In genomic region chr22:22784249-22785039, GRCh38 we compare ENCODE assay signal across 22 cellular contexts.
"Had no signal": no experiment of that assay in that cellular context is flagged by ENCODE, and none has a peak within 500 bp of the region (broad histone marks: within the 10 kb centered on the region; RNA-seq: fewer than 3 reads in every experiment).

No MANE protein-coding gene starts in this region.

- H3K27ac Mint-ChIP-seq: activated B cell treated with CpG ODN at 0.5 μM for 24 hours; activated CD4-positive, alpha-beta T cell treated with anti-CD3 and anti-CD28 coated beads for 36 hours; activated naive CD4-positive, alpha-beta T cell treated with anti-CD3 and anti-CD28 coated beads, Interleukin-2, amount 50 U/mL, for 72 hours; activated T-cell treated with anti-CD3 and anti-CD28 coated beads, Interleukin-2, amount 50 U/mL, for 24 hours; activated T-helper 17 cell treated with anti-CD3 and anti-CD28 coated beads, Interleukin-2, amount 50 U/mL, for 72 hours; stimulated activated naive B cell treated with anti-CD40 and anti-IgM and Interleukin-4, amounts not matched to agents 10 μg/mL and 1 μg/mL and 100 μg/mL, for 72 hours had no signal

- H3K36me3 Mint-ChIP-seq: activated naive CD4-positive, alpha-beta T cell treated with anti-CD3 and anti-CD28 coated beads, Interleukin-2, amount 50 U/mL, for 72 hours; stimulated activated naive B cell treated with anti-CD40 and anti-IgM and Interleukin-4, amounts not matched to agents 10 μg/mL and 1 μg/mL and 100 μg/mL, for 72 hours had no signal

- H3K4me3 Mint-ChIP-seq: activated B cell treated with CpG ODN at 0.5 μM for 24 hours; activated CD4-positive, alpha-beta T cell treated with anti-CD3 and anti-CD28 coated beads for 36 hours; activated T-cell treated with anti-CD3 and anti-CD28 coated beads, Interleukin-2, amount 50 U/mL, for 24 hours; activated T-helper 17 cell treated with anti-CD3 and anti-CD28 coated beads, Interleukin-2, amount 50 U/mL, for 72 hours; stimulated activated naive B cell treated with anti-CD40 and anti-IgM and Interleukin-4, amounts not matched to agents 10 μg/mL and 1 μg/mL and 100 μg/mL, for 72 hours had no signal

- DNase-seq: activated B cell treated with CpG ODN at 0.5 μM for 24 hours; activated CD4-positive, alpha-beta T cell treated with anti-CD3 and anti-CD28 coated beads for 36 hours; activated CD4-positive, alpha-beta T cell treated with anti-CD3 and anti-CD28 coated beads, Interleukin-2, amount 50 U/mL, for 4 hours; activated CD8-positive, alpha-beta memory T cell treated with anti-CD3 and anti-CD28 coated beads for 24 hours; activated CD8-positive, alpha-beta memory T cell treated with anti-CD3 and anti-CD28 coated beads, Interleukin-2, amount 50 U/mL, for 4 hours; activated T-cell treated with anti-CD3 and anti-CD28 coated beads, Interleukin-2, amount 50 U/mL, for 24 hours; cortex of kidney; foreskin fibroblast; left cardiac atrium; occipital lobe; stimulated activated CD4-positive, alpha-beta T cell treated with anti-CD3 and anti-CD28 coated beads, Interleukin-15, amount 100 ng/mL, for 24 hours; stimulated activated naive B cell treated with anti-CD40 and anti-IgM and Interleukin-4, amounts not matched to agents 10 μg/mL and 1 μg/mL and 100 μg/mL, for 72 hours; T-helper 9 cell; testis; trophoblast cell had no signal

- H3K36me3 ChIP-seq: vagina had no signal

- H3K9me3 Mint-ChIP-seq: activated B cell treated with CpG ODN at 0.5 μM for 24 hours; activated naive CD4-positive, alpha-beta T cell treated with anti-CD3 and anti-CD28 coated beads, Interleukin-2, amount 50 U/mL, for 72 hours; activated T-cell treated with anti-CD3 and anti-CD28 coated beads, Interleukin-2, amount 50 U/mL, for 24 hours; activated T-helper 17 cell treated with anti-CD3 and anti-CD28 coated beads, Interleukin-2, amount 50 U/mL, for 72 hours; stimulated activated naive B cell treated with anti-CD40 and anti-IgM and Interleukin-4, amounts not matched to agents 10 μg/mL and 1 μg/mL and 100 μg/mL, for 72 hours had no signal

- H3K4me1 Mint-ChIP-seq: activated B cell treated with CpG ODN at 0.5 μM for 24 hours; activated T-helper 17 cell treated with anti-CD3 and anti-CD28 coated beads, Interleukin-2, amount 50 U/mL, for 72 hours; stimulated activated naive B cell treated with anti-CD40 and anti-IgM and Interleukin-4, amounts not matched to agents 10 μg/mL and 1 μg/mL and 100 μg/mL, for 72 hours had no signal

- H3K27me3 ChIP-seq: testis, vagina had no signal

- H3K27me3 Mint-ChIP-seq: activated CD4-positive, alpha-beta T cell treated with anti-CD3 and anti-CD28 coated beads for 36 hours; activated T-cell treated with anti-CD3 and anti-CD28 coated beads, Interleukin-2, amount 50 U/mL, for 24 hours had no signal

- H3K27ac ChIP-seq: testis, vagina had no signal

- H3K4me3 ChIP-seq: smooth muscle cell, testis, vagina had no signal

- FAIRE-seq: bronchial epithelial cell, endometrium had no signal

- ATAC-seq: activated CD4-positive, alpha-beta T cell treated with anti-CD3 and anti-CD28 coated beads for 36 hours; activated naive CD4-positive, alpha-beta T cell treated with anti-CD3 and anti-CD28 coated beads, Interleukin-2, amount 50 U/mL, for 72 hours; activated T-helper 17 cell treated with anti-CD3 and anti-CD28 coated beads, Interleukin-2, amount 50 U/mL, for 72 hours; left cardiac atrium; sciatic nerve; stimulated activated naive B cell treated with anti-CD40 and anti-IgM and Interleukin-4, amounts not matched to agents 10 μg/mL and 1 μg/mL and 100 μg/mL, for 72 hours had no signal
